ENCODE assay signal across 1 cellular context in genomic region chr18:67651438-67651837, GRCh38.
TF ChIP-seq lines count a peak whose summit lies in the region.

No MANE protein-coding gene starts in this region.

TF ChIP-seq in neural cell, 6 proteins besides CTCF, POLR2A, EP300 and RAD21 (continued from another document):
- TF ChIP-seq EZH2 (IDR thresholded peaks at IDR 0.05; ENCODE audit: borderline replicate concordance, insufficient read depth, low read length, poor library complexity, severe bottlenecking) (no peak), MXI1 (conservative IDR thresholded peaks at IDR 0.05; ENCODE audit: poor library complexity, severe bottlenecking) (no peak), POLR2AphosphoS5 (IDR thresholded peaks at IDR 0.05) (no peak)
